In the genomic region with DNA sequence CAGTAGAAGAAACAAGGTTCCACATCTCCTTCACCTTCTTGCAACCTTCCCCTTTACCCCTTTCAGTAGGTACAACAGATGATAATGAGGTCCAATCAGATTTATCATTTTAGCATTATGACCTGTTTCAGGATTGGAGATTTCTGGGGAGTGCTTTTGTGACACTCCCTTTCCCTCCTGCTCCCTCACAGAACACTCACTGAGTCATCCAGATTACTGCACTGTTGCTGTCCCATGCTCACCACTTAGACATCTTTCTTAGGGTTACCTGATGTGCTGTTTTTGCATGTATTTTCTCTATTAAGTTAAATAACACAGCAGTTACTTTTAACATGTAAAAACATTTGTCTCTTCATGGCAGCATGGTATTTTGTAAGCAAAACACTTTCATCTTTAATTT, we compare ENCODE assay signal across 38 cellular contexts.
DNase-seq lines count a peak whose midpoint lies in the region; ATAC-seq and TF ChIP-seq lines count a peak whose summit lies in the region.
"Had no signal": no experiment of that assay in that cellular context is flagged by ENCODE, and none has a peak within 500 bp of the region (broad histone marks: within the 10 kb centered on the region; RNA-seq: fewer than 3 reads in every experiment).

No MANE protein-coding gene starts in this region.

- no peak for TF ChIP-seq CTCF in MCF 10A (IDR thresholded peaks at IDR 0.05; ENCODE audit: unreplicated experiment)
- TF ChIP-seq CTCF in breast epithelium (IDR thresholded peaks at IDR 0.05) = no peak
- TF ChIP-seq CTCF in fibroblast of villous mesenchyme (IDR thresholded peaks at IDR 0.05; ENCODE audit: insufficient read depth, low read depth, low read length) = no peak
- no peak for TF ChIP-seq CTCF in vagina (IDR thresholded peaks at IDR 0.05)

- H3K36me3 ChIP-seq in breast epithelium (no peaks in the 10 kb centered on the region), vagina (no peaks in the 10 kb centered on the region)
- H3K36me3 ChIP-seq: gastrocnemius medialis, lower lobe of right lung, prostate gland, SJCRH30 had no signal

- H3K4me3 Mint-ChIP-seq in MCF 10A (ENCODE audit: unreplicated experiment) = no peak overlapping the region
- H3K4me3 Mint-ChIP-seq in effector memory CD8-positive, alpha-beta T cell = no peak overlapping the region
- H3K4me3 Mint-ChIP-seq: activated CD4-positive, alpha-beta T cell treated with anti-CD3 and anti-CD28 coated beads for 36 hours; activated naive CD8-positive, alpha-beta T cell; CD4-positive, CD25-positive, alpha-beta regulatory T cell; central memory CD8-positive, alpha-beta T cell; dendritic cell treated with granulocyte-macrophage colony-stimulating factor and Interleukin-4, amounts not matched to agents 40 ng/mL and 50 ng/mL, for 4 days; endodermal cell; GM23338; natural killer cell had no signal

- H3K4me1 ChIP-seq in breast epithelium = no peaks in the 10 kb centered on the region
- no peaks in the 10 kb centered on the region for H3K4me1 ChIP-seq in vagina
- H3K4me1 ChIP-seq: gastrocnemius medialis, lower lobe of right lung, prostate gland, SJCRH30 had no signal

- no peak for TF ChIP-seq POLR2A in breast epithelium (IDR thresholded peaks at IDR 0.05)
- TF ChIP-seq POLR2A in vagina (IDR thresholded peaks at IDR 0.05) = no peak

- no peaks in the 10 kb centered on the region for H3K4me1 Mint-ChIP-seq in MCF 10A (ENCODE audit: insufficient read depth, unreplicated experiment)
- H3K4me1 Mint-ChIP-seq in effector memory CD8-positive, alpha-beta T cell (ENCODE audit: low read depth in 2 of 2) = no peaks in the 10 kb centered on the region
- H3K4me1 Mint-ChIP-seq: activated CD4-positive, alpha-beta T cell treated with anti-CD3 and anti-CD28 coated beads for 36 hours; CD4-positive, CD25-positive, alpha-beta regulatory T cell; central memory CD8-positive, alpha-beta T cell; GM23338; natural killer cell had no signal

- BruUV-seq in MCF 10A (replicated peaks; lab: Mats Ljungman, UMichigan) = no TSS peak

- DNase-seq in MCF 10A (ENCODE audit: unreplicated experiment) (peak; percentile 13), breast epithelium (ENCODE audit: low spot score in 2 of 2) (no peak), RPMI7951 (ENCODE audit: low read depth) (peak; percentile 41), fibroblast of villous mesenchyme (ENCODE audit: low read depth) (peak; percentile 11), amygdala (lab: John Stamatoyannopoulos, UW) (no peak), vagina (ENCODE audit: extremely low spot score in 2 of 2) (no peak)
- DNase-seq in effector memory CD8-positive, alpha-beta T cell = no peak
- no peak for DNase-seq in NK-92 treated with Interleukin-12 subunit alpha and Interleukin-12 subunit beta, amount 100 ng/mL, for 24 hours (lab: John Stamatoyannopoulos, UW)
- DNase-seq: 8988T; activated CD4-positive, alpha-beta T cell treated with anti-CD3 and anti-CD28 coated beads for 36 hours; activated T-cell treated with anti-CD3 and anti-CD28 coated beads for 4 hours; CD4-positive, CD25-positive, alpha-beta regulatory T cell; DMS79 treated with DMSO at 0.1 percent for 48 hours; endodermal cell; gastrocnemius medialis; KG1; lower lobe of right lung; mucosa of descending colon; natural killer cell; NCI-H1417; NCI-H2081; NCI-H2227 treated with DMSO at 0.1 percent for 48 hours; NCI-H69; nucleus accumbens; SJCRH30; stimulated activated CD4-positive, alpha-beta T cell treated with anti-CD3 and anti-CD28 coated beads, Interleukin-4, amount 100 ng/mL, for 4 hours; SW 1271; T-helper 9 cell; trophoblast cell had no signal

- no peaks in the 10 kb centered on the region for H3K36me3 Mint-ChIP-seq in MCF 10A (ENCODE audit: insufficient read depth, unreplicated experiment)
- no peaks in the 10 kb centered on the region for H3K36me3 Mint-ChIP-seq in effector memory CD8-positive, alpha-beta T cell (ENCODE audit: insufficient read depth)
- H3K36me3 Mint-ChIP-seq: activated naive CD8-positive, alpha-beta T cell; CD4-positive, CD25-positive, alpha-beta regulatory T cell; natural killer cell had no signal

- CTCF ChIA-PET in MCF 10A (lab: Yijun Ruan, JAX) = interaction anchor here (0.7 to 1.4 kb wide), 2 partner anchors 74 to 728 kb away, joined by 3 to 8 read pairs; no protein-coding TSS in a partner anchor

- no peak overlapping the region for H3K4me3 ChIP-seq in breast epithelium
- H3K4me3 ChIP-seq in fibroblast of villous mesenchyme (ENCODE audit: low read depth, low read length) = no peak overlapping the region
- no peak overlapping the region for H3K4me3 ChIP-seq in vagina
- H3K4me3 ChIP-seq: gastrocnemius medialis, GM23338, hepatocyte, lower lobe of right lung, mucosa of descending colon, prostate gland, SJCRH30 had no signal

- H3K9me3 Mint-ChIP-seq in MCF 10A (ENCODE audit: unreplicated experiment) = no peaks in the 10 kb centered on the region
- H3K9me3 Mint-ChIP-seq in effector memory CD8-positive, alpha-beta T cell = no peaks in the 10 kb centered on the region
- H3K9me3 Mint-ChIP-seq: CD4-positive, CD25-positive, alpha-beta regulatory T cell; central memory CD8-positive, alpha-beta T cell; dendritic cell treated with granulocyte-macrophage colony-stimulating factor and Interleukin-4, amounts not matched to agents 40 ng/mL and 50 ng/mL, for 4 days; endodermal cell; GM23338; natural killer cell had no signal

- peaks cover 24% of the 10 kb centered on the region for H3K27me3 Mint-ChIP-seq in MCF 10A (ENCODE audit: insufficient read depth, unreplicated experiment)
- peaks cover 7 to 14% of the 10 kb centered on the region in 2 donors for H3K27me3 Mint-ChIP-seq in effector memory CD8-positive, alpha-beta T cell
- H3K27me3 Mint-ChIP-seq: CD4-positive, CD25-positive, alpha-beta regulatory T cell; dendritic cell treated with granulocyte-macrophage colony-stimulating factor and Interleukin-4, amounts not matched to agents 40 ng/mL and 50 ng/mL, for 4 days had no signal

- H3K27ac Mint-ChIP-seq in MCF 10A (ENCODE audit: low read depth, unreplicated experiment) = no peak overlapping the region
- no peak overlapping the region for H3K27ac Mint-ChIP-seq in effector memory CD8-positive, alpha-beta T cell
- H3K27ac Mint-ChIP-seq: activated CD4-positive, alpha-beta T cell treated with anti-CD3 and anti-CD28 coated beads for 36 hours; activated naive CD8-positive, alpha-beta T cell; CD4-positive, CD25-positive, alpha-beta regulatory T cell; dendritic cell treated with granulocyte-macrophage colony-stimulating factor and Interleukin-4, amounts not matched to agents 40 ng/mL and 50 ng/mL, for 4 days; endodermal cell; GM23338; natural killer cell had no signal

- H3K27ac ChIP-seq in breast epithelium = no peak overlapping the region
- H3K27ac ChIP-seq in vagina = no peak overlapping the region
- H3K27ac ChIP-seq: gastrocnemius medialis, hepatocyte, lower lobe of right lung, prostate gland, SJCRH30, VCaP had no signal

- ATAC-seq in effector memory CD8-positive, alpha-beta T cell (replicated peaks) = no peak
- ATAC-seq: activated CD4-positive, alpha-beta T cell treated with anti-CD3 and anti-CD28 coated beads for 36 hours; esophagus mucosa; gastrocnemius medialis; GM23338; lower lobe of right lung; mucosa of descending colon; natural killer cell; Panc1 had no signal

- intact Hi-C loops in MCF 10A (cut with micrococcal nuclease) = no loop called here
- intact Hi-C loops in breast epithelium (cut with DNase I; ENCODE audit: low total_unique reads) = no loop called here
- intact Hi-C loops in vagina (cut with DNase I) = no loop called here

- POLR2A ChIA-PET in MCF 10A (lab: Yijun Ruan, JAX) = no interaction called here

- H3K9me3 ChIP-seq in breast epithelium (no peaks in the 10 kb centered on the region), vagina (no peaks in the 10 kb centered on the region)
- H3K9me3 ChIP-seq: gastrocnemius medialis, lower lobe of right lung, mucosa of descending colon, prostate gland, SJCRH30 had no signal

- H3K27me3 ChIP-seq in breast epithelium = no peaks in the 10 kb centered on the region
- H3K27me3 ChIP-seq in vagina = no peaks in the 10 kb centered on the region
- H3K27me3 ChIP-seq: gastrocnemius medialis, hepatocyte, SJCRH30 had no signal

Comparison
In these comparisons a context has a peak if more than half of its experiments do, and no peak if none do; other contexts are left out.
1. DNase-seq: peak in MCF 10A (single experiment), RPMI7951 (single experiment) and fibroblast of villous mesenchyme (single experiment); none in breast epithelium (0 of 2), effector memory CD8-positive, alpha-beta T cell (0 of 3), amygdala (0 of 56), vagina (0 of 2) and NK-92 treated with Interleukin-12 subunit alpha and Interleukin-12 subunit beta, amount 100 ng/mL, for 24 hours (single experiment).